In the genomic region with DNA sequence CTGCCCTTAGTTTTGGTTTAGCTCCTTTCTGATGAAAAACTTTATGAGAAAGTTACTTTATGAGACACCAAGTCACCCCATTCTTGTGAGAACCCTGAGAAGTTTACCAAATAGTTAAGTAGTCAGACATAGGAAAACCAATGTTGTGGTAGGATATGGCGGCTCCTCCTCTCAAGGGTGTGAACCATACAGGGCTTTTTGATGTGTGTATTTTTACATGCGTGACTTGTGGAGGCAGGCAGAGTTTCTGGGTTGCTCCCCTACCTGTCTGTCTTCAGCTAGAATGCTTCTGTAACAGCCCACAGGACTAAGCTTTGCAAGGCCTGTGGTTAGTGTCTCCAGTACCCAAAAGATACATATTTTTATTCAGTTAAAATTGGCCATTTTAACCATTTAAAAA, we compare ENCODE assay signal across 11 cellular contexts. TPM values are rescaled to one million over a fixed set of nuclear protein-coding genes. Genes with fewer than 3 reads are reported as not detected.
DNase-seq lines count a peak whose midpoint lies in the region; ATAC-seq, FAIRE-seq and TF ChIP-seq lines count a peak whose summit lies in the region.
"Had no signal": no experiment of that assay in that cellular context is flagged by ENCODE, and none has a peak within 500 bp of the region (broad histone marks: within the 10 kb centered on the region; RNA-seq: fewer than 3 reads in every experiment).

No MANE protein-coding gene starts in this region.

- peaks cover 68 to 70% of the 10 kb centered on the region in 2 donors for H3K4me1 ChIP-seq in gastrocnemius medialis
- H3K4me1 ChIP-seq: parathyroid adenoma had no signal

- H3K36me3 ChIP-seq in gastrocnemius medialis, result no peaks in the 10 kb centered on the region

- peak; percentile 64 to 77 for DNase-seq in activated T-cell treated with anti-CD3 and anti-CD28 coated beads, Interleukin-2, amount 50 U/mL, for 72 hours
- DNase-seq in gastrocnemius medialis (no peak), mucosa of gallbladder (ENCODE audit: low spot score) (no peak), GM19239 (ENCODE audit: insufficient read length, low spot score) (no peak), NCI-H2196 treated with DMSO at 0.1 percent for 48 hours (lab: John Stamatoyannopoulos, UW; ENCODE audit: unreplicated experiment) (no peak), NCI-H1930 (lab: John Stamatoyannopoulos, UW) (no peak)

- peaks cover 91% of the 10 kb centered on the region for H3K4me1 Mint-ChIP-seq in activated T-cell treated with anti-CD3 and anti-CD28 coated beads, Interleukin-2, amount 50 U/mL, for 72 hours (ENCODE audit: low read depth)

- TF ChIP-seq CTCF in gastrocnemius medialis (IDR thresholded peaks at IDR 0.05 in 4 of 5, conservative IDR thresholded peaks at IDR 0.05 in 1 of 5), result no peak

- no peaks in the 10 kb centered on the region for H3K27me3 ChIP-seq in gastrocnemius medialis

- no peak overlapping the region for H3K4me3 ChIP-seq in gastrocnemius medialis

- intact Hi-C loops in gastrocnemius medialis (cut with DNase I; ENCODE audit: low total_unique reads), result loop anchor here (5.0 kb wide), 1 partner anchor 48 kb away; no protein-coding TSS in a partner anchor

- peaks cover 8 to 17% of the 10 kb centered on the region in 2 donors for H3K36me3 Mint-ChIP-seq in activated T-cell treated with anti-CD3 and anti-CD28 coated beads, Interleukin-2, amount 50 U/mL, for 72 hours (ENCODE audit: insufficient read depth in 2 of 2)

- H3K4me3 Mint-ChIP-seq in activated T-cell treated with anti-CD3 and anti-CD28 coated beads, Interleukin-2, amount 50 U/mL, for 72 hours, result peak overlapping the region; percentile 83 to 95

- H3K27me3 Mint-ChIP-seq in activated T-cell treated with anti-CD3 and anti-CD28 coated beads, Interleukin-2, amount 50 U/mL, for 72 hours (ENCODE audit: low read depth), result no peaks in the 10 kb centered on the region

- in situ Hi-C loops in gastrocnemius medialis (cut with MboI; ENCODE audit: low sequenced_read_pairs in 4 of 4), result no loop called here

- H3K9me3 Mint-ChIP-seq in activated T-cell treated with anti-CD3 and anti-CD28 coated beads, Interleukin-2, amount 50 U/mL, for 72 hours, result peaks cover 2 to 3% of the 10 kb centered on the region in 2 donors

- H3K27ac ChIP-seq in gastrocnemius medialis, result peak overlapping the region; percentile 69 to 84 (median 78)
- H3K27ac ChIP-seq: parathyroid adenoma had no signal

- H3K9me3 ChIP-seq in gastrocnemius medialis, result no peaks in the 10 kb centered on the region

- no peak for FAIRE-seq in GM19239 (lab: Jason Lieb, UNC)

- peak; percentile 46 for ATAC-seq in GM18870 (IDR thresholded peaks at IDR 0.05; ENCODE audit: unreplicated experiment)
- peak; percentile 65 for ATAC-seq in HG03442 (IDR thresholded peaks at IDR 0.05; ENCODE audit: unreplicated experiment)
- peak; percentile 69 to 77 for ATAC-seq in activated T-cell treated with anti-CD3 and anti-CD28 coated beads, Interleukin-2, amount 50 U/mL, for 72 hours (replicated peaks in 1 of 2)
- peak in 1 of 2 donors; percentile 17 for ATAC-seq in gastrocnemius medialis

- H3K27ac Mint-ChIP-seq in activated T-cell treated with anti-CD3 and anti-CD28 coated beads, Interleukin-2, amount 50 U/mL, for 72 hours, result peak overlapping the region; percentile 97

- no peak for TF ChIP-seq POLR2A in gastrocnemius medialis (IDR thresholded peaks at IDR 0.05)

RNA-seq across cellular contexts. Expression of a gene that starts 18.3 kb away (rescaled TPM):
- total RNA-seq in activated T-cell treated with anti-CD3 and anti-CD28 coated beads, Interleukin-2, amount 50 U/mL, for 72 hours, result 10 to 100 TPM; 76.7 to 80.3 TPM
- total RNA-seq in gastrocnemius medialis, result 10 to 100 TPM; 51.0 to 71.5 (median 61.1) TPM
- total RNA-seq in mucosa of gallbladder, result 65.8 TPM

RNA-seq across cellular contexts. Expression of a gene that starts 39.2 kb away (rescaled TPM):
- 10 to 100 TPM; 12.4 to 17.3 TPM for total RNA-seq in activated T-cell treated with anti-CD3 and anti-CD28 coated beads, Interleukin-2, amount 50 U/mL, for 72 hours
- not detected for total RNA-seq in gastrocnemius medialis
- 0.37 TPM for total RNA-seq in mucosa of gallbladder
- total RNA-seq: fibroblast of villous mesenchyme, MCF 10A had no signal

Comparison
In these comparisons a context has a peak if more than half of its experiments do, and no peak if none do; other contexts are left out.
1. DNase-seq: peak in activated T-cell treated with anti-CD3 and anti-CD28 coated beads, Interleukin-2, amount 50 U/mL, for 72 hours (2 of 2); none in gastrocnemius medialis (0 of 2), mucosa of gallbladder (single experiment), GM19239 (single experiment), NCI-H2196 treated with DMSO at 0.1 percent for 48 hours (single experiment) and NCI-H1930 (0 of 2).